Comparison of ENCODE assay signal across 8 cellular contexts in the genomic region with DNA sequence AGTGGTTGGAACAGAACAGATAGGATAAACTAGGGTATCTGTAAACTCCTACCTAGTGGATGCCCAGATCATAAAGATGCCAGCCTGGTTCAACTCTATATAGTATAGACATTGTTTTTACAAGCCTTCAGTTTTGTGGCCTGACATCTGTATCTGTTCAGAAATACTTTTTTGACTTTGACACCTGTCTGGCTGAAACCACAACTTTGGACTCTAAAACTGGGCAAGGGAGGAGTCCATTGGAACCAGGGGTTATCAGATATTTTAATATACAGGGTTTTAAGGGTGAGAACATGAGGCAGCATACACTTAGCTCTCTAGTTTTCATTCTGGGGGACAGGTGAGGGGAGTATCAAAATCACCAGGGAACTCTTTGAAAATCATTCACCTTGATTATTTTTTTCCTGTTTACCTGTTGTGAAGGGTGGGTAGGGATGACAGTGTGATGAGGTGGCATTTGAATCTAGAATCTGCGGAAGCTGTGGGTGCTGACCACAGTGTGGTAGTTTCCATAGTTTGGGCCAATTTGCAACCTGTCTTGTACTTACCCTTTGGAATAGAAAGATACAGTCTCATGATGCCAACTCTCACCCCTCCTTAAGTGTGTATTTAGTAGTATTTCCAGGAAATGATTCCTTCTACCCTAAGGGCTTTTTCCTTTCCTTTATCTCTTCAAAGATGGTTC. TPM values are rescaled to one million over a fixed set of nuclear protein-coding genes. Genes with fewer than 3 reads are reported as not detected.
DNase-seq lines count a peak whose midpoint lies in the region; ATAC-seq and TF ChIP-seq lines count a peak whose summit lies in the region.

No MANE protein-coding gene starts in this region.

- H3K27ac ChIP-seq in uterus, result peak overlapping the region; percentile 45 to 76

- no peak for TF ChIP-seq CTCF in uterus (IDR thresholded peaks at IDR 0.05)
- TF ChIP-seq CTCF in GM20000 (IDR thresholded peaks at IDR 0.05; ENCODE audit: extremely low read depth, missing control alignments), result no peak

- no peak for TF ChIP-seq POLR2A in uterus (IDR thresholded peaks at IDR 0.05)

- DNase-seq in activated naive CD8-positive, alpha-beta T cell treated with anti-CD3 and anti-CD28 coated beads, Interleukin-2, amount 50 U/mL, for 24 hours, result no peak
- no peak for DNase-seq in activated naive CD8-positive, alpha-beta T cell treated with anti-CD3 and anti-CD28 coated beads for 36 hours
- no peak for DNase-seq in T-cell
- peak; percentile 84 for DNase-seq in kidney tubule cell (ENCODE audit: low spot score)
- no peak for DNase-seq in uterus
- no peak for DNase-seq in putamen (ENCODE audit: low spot score)
- no peak for DNase-seq in GM20000 (ENCODE audit: low spot score)
- DNase-seq in DMS53 (lab: John Stamatoyannopoulos, UW), result no peak

- H3K9me3 ChIP-seq in uterus, result no peaks in the 10 kb centered on the region

- CTCF ChIA-PET in T-cell (lab: Charles Lee), result no interaction called here

- intact Hi-C loops in uterus (cut with DNase I; ENCODE audit: low total_unique reads), result no loop called here

- peaks cover 7% of the 10 kb centered on the region for H3K9me3 Mint-ChIP-seq in activated naive CD8-positive, alpha-beta T cell treated with anti-CD3 and anti-CD28 coated beads, Interleukin-2, amount 50 U/mL, for 24 hours
- H3K9me3 Mint-ChIP-seq in activated naive CD8-positive, alpha-beta T cell treated with anti-CD3 and anti-CD28 coated beads for 36 hours, result no peaks in the 10 kb centered on the region
- no peaks in the 10 kb centered on the region for H3K9me3 Mint-ChIP-seq in T-cell

- H3K27me3 Mint-ChIP-seq in activated naive CD8-positive, alpha-beta T cell treated with anti-CD3 and anti-CD28 coated beads, Interleukin-2, amount 50 U/mL, for 24 hours, result peaks cover 1% of the 10 kb centered on the region
- peaks cover 3% of the 10 kb centered on the region for H3K27me3 Mint-ChIP-seq in activated naive CD8-positive, alpha-beta T cell treated with anti-CD3 and anti-CD28 coated beads for 36 hours
- H3K27me3 Mint-ChIP-seq in T-cell, result no peaks in the 10 kb centered on the region

- no peak overlapping the region for H3K4me3 Mint-ChIP-seq in activated naive CD8-positive, alpha-beta T cell treated with anti-CD3 and anti-CD28 coated beads, Interleukin-2, amount 50 U/mL, for 24 hours
- no peak overlapping the region for H3K4me3 Mint-ChIP-seq in activated naive CD8-positive, alpha-beta T cell treated with anti-CD3 and anti-CD28 coated beads for 36 hours
- H3K4me3 Mint-ChIP-seq in T-cell, result no peak overlapping the region

- peaks cover 25 to 30% of the 10 kb centered on the region in 2 donors for H3K4me1 ChIP-seq in uterus

- POLR2A ChIA-PET in T-cell (lab: Charles Lee), result no interaction called here

- H3K4me3 ChIP-seq in uterus, result no peak overlapping the region

- peaks cover 51% of the 10 kb centered on the region for H3K4me1 Mint-ChIP-seq in activated naive CD8-positive, alpha-beta T cell treated with anti-CD3 and anti-CD28 coated beads, Interleukin-2, amount 50 U/mL, for 24 hours
- H3K4me1 Mint-ChIP-seq in activated naive CD8-positive, alpha-beta T cell treated with anti-CD3 and anti-CD28 coated beads for 36 hours, result peaks cover 23% of the 10 kb centered on the region
- peaks cover 18 to 26% (median 22%) of the 10 kb centered on the region in 3 donors for H3K4me1 Mint-ChIP-seq in T-cell

- H3K36me3 Mint-ChIP-seq in activated naive CD8-positive, alpha-beta T cell treated with anti-CD3 and anti-CD28 coated beads, Interleukin-2, amount 50 U/mL, for 24 hours (ENCODE audit: low read depth), result no peaks in the 10 kb centered on the region
- H3K36me3 Mint-ChIP-seq in activated naive CD8-positive, alpha-beta T cell treated with anti-CD3 and anti-CD28 coated beads for 36 hours, result peaks cover 3% of the 10 kb centered on the region
- no peaks in the 10 kb centered on the region for H3K36me3 Mint-ChIP-seq in T-cell

- ATAC-seq in activated naive CD8-positive, alpha-beta T cell treated with anti-CD3 and anti-CD28 coated beads, Interleukin-2, amount 50 U/mL, for 24 hours, result no peak
- no peak for ATAC-seq in T-cell (replicated peaks in 1 of 4)

- H3K27me3 ChIP-seq in uterus, result no peaks in the 10 kb centered on the region

- H3K36me3 ChIP-seq in uterus, result no peaks in the 10 kb centered on the region

- H3K27ac Mint-ChIP-seq in activated naive CD8-positive, alpha-beta T cell treated with anti-CD3 and anti-CD28 coated beads, Interleukin-2, amount 50 U/mL, for 24 hours, result peak overlapping the region; percentile 67
- H3K27ac Mint-ChIP-seq in activated naive CD8-positive, alpha-beta T cell treated with anti-CD3 and anti-CD28 coated beads for 36 hours, result no peak overlapping the region
- H3K27ac Mint-ChIP-seq in T-cell, result peak overlapping the region; percentile 19 to 32

RNA-seq across cellular contexts. Expression of gene GAB1, which starts 20.6 kb away (rescaled TPM):
- total RNA-seq in activated naive CD8-positive, alpha-beta T cell treated with anti-CD3 and anti-CD28 coated beads for 36 hours, result under 1 TPM; 0.24 to 0.74 TPM
- total RNA-seq in T-cell (1 to 10 TPM in 2 of 5 donors, under 1 TPM in 3; 0.20 to 1.7 (median 0.96) TPM), uterus (10 to 100 TPM; 50.4 to 65.3 (median 63.7) TPM)

Comparison
In these comparisons a context has a peak if more than half of its experiments do, and no peak if none do; other contexts are left out.
1. RNA of gene GAB1, which starts 20.6 kb away (total RNA-seq): 50.4 to 65.3 TPM in uterus; 0.20 to 1.7 TPM in T-cell and 0.24 to 0.74 TPM in activated naive CD8-positive, alpha-beta T cell treated with anti-CD3 and anti-CD28 coated beads for 36 hours; every median in the first group is over 10 times any median in the second.